Comparison of ENCODE assay signal across 8 cellular contexts in genomic region chr15:101295607-101296225, GRCh38. TPM values are rescaled to one million over a fixed set of nuclear protein-coding genes. Genes with fewer than 3 reads are reported as not detected.
DNase-seq lines count a peak whose midpoint lies in the region; ATAC-seq, FAIRE-seq and TF ChIP-seq lines count a peak whose summit lies in the region.

No MANE protein-coding gene starts in this region.

- H3K27ac ChIP-seq in CD4-positive, alpha-beta memory T cell (ENCODE audit: low read depth, low read length) = peak overlapping the region; percentile 94
- H3K27ac ChIP-seq in lung (ENCODE audit: low read depth in 1 of 2, low read length in 1 of 2) (peak overlapping the region; percentile 85 to 96), transverse colon (peak overlapping the region; percentile 92 to 99 (median 98))

- DNase-seq in CD4-positive, alpha-beta memory T cell = no peak
- peak; percentile 56 for DNase-seq in LoVo (ENCODE audit: low spot score)
- DNase-seq in bronchial epithelial cell (ENCODE audit: low read depth) = peak; percentile 29
- DNase-seq in lung (ENCODE audit: low spot score) = no peak
- DNase-seq in transverse colon = peak; percentile 51
- no peak for DNase-seq in NK-92 (lab: John Stamatoyannopoulos, UW; ENCODE audit: unreplicated experiment)
- no peak for DNase-seq in NCI-H1436 treated with DMSO at 0.1 percent for 48 hours (lab: John Stamatoyannopoulos, UW)

- CTCF ChIA-PET in CD4-positive, alpha-beta memory T cell (lab: Charles Lee; ENCODE audit: partially characterized antibody) = interaction anchor here (0.6 to 6.3 kb wide), 4 partner anchors 8 to 346 kb away, joined by 3 to 40 read pairs (median 9); no protein-coding TSS in a partner anchor

- no peaks in the 10 kb centered on the region for H3K9me3 Mint-ChIP-seq in CD4-positive, alpha-beta memory T cell

- H3K27ac Mint-ChIP-seq in CD4-positive, alpha-beta memory T cell = peak overlapping the region; percentile 89 to 99 (median 98)

- H3K36me3 ChIP-seq in CD4-positive, alpha-beta memory T cell (ENCODE audit: insufficient read depth, low read length) = peaks cover 6% of the 10 kb centered on the region
- no peaks in the 10 kb centered on the region for H3K36me3 ChIP-seq in bronchial epithelial cell (ENCODE audit: control insufficient read depth, insufficient read depth, low read length)
- H3K36me3 ChIP-seq in lung (ENCODE audit: control insufficient read depth in 2 of 2, insufficient read depth in 2 of 2, low read length in 2 of 2) = peaks cover 0 to 2% of the 10 kb centered on the region in 2 donors
- H3K36me3 ChIP-seq in transverse colon = peaks cover 0 to 4% (median 0%) of the 10 kb centered on the region in 4 donors

- in situ Hi-C loops in transverse colon (cut with MboI; ENCODE audit: low pct_ligation_motif_present in 1 of 4, low pct_unique_long_range_greater_than_20kb in 1 of 4, low sequenced_read_pairs in 3 of 4) = loop anchor here in 3 of 4 donors (5.0 to 10.0 kb wide), 2 partner anchors 347 to 349 kb away; no protein-coding TSS in a partner anchor

- H3K4me3 Mint-ChIP-seq in CD4-positive, alpha-beta memory T cell = peak overlapping the region; percentile 93 to 99 (median 96)

- no peak for TF ChIP-seq CTCF in bronchial epithelial cell (IDR thresholded peaks at IDR 0.05; ENCODE audit: insufficient read depth, low read length, severe bottlenecking)
- no peak for TF ChIP-seq CTCF in lung (IDR thresholded peaks at IDR 0.05; ENCODE audit: control extremely low read depth, extremely low read depth)
- TF ChIP-seq CTCF in transverse colon (IDR thresholded peaks at IDR 0.05) = no peak

- intact Hi-C loops in CD4-positive, alpha-beta memory T cell (cut with micrococcal nuclease) = loop anchor here (1.0 kb wide), 3 partner anchors 39 to 429 kb away; partner anchors contain the start of genes TARS3 and TM2D3
- intact Hi-C loops in transverse colon (cut with DNase I; ENCODE audit: low total_unique reads) = no loop called here

- WGBS in lung, 2 donors = 2 to 4% methylated on average over 22 of the region's 22 CpGs
- 6 to 7% methylated on average over 4 to 22 of the region's 22 CpGs for WGBS in transverse colon (ENCODE audit: low coverage in 1 of 2), 2 donors

- FAIRE-seq in bronchial epithelial cell (lab: Jason Lieb, UNC) = no peak

- no peak for TF ChIP-seq EP300 in transverse colon (IDR thresholded peaks at IDR 0.05; ENCODE audit: low read depth)

- no peaks in the 10 kb centered on the region for H3K27me3 ChIP-seq in CD4-positive, alpha-beta memory T cell (ENCODE audit: insufficient read depth, low read length)
- no peaks in the 10 kb centered on the region for H3K27me3 ChIP-seq in bronchial epithelial cell (ENCODE audit: control insufficient read depth, insufficient read depth, low read length)
- no peaks in the 10 kb centered on the region for H3K27me3 ChIP-seq in lung (ENCODE audit: control insufficient read depth, insufficient read depth)
- no peaks in the 10 kb centered on the region for H3K27me3 ChIP-seq in transverse colon

- H3K36me3 Mint-ChIP-seq in CD4-positive, alpha-beta memory T cell = peaks cover 0 to 31% of the 10 kb centered on the region in 2 donors

- H3K4me1 Mint-ChIP-seq in CD4-positive, alpha-beta memory T cell = peaks cover 23 to 51% (median 33%) of the 10 kb centered on the region in 4 donors

- POLR2A ChIA-PET in CD4-positive, alpha-beta memory T cell (lab: Charles Lee; ENCODE audit: partially characterized antibody) = interaction anchor here (0.6 to 5.6 kb wide), 18 partner anchors 7 to 946 kb away, joined by 3 to 56 read pairs (median 9); partner anchors contain the start of genes ASB7, CHSY1, LINS1 and SELENOS

- H3K27me3 Mint-ChIP-seq in CD4-positive, alpha-beta memory T cell = no peaks in the 10 kb centered on the region

- ATAC-seq in lung (ENCODE audit: insufficient read depth, low FRiP score) (peak; percentile 13), GM18907 (IDR thresholded peaks at IDR 0.05; ENCODE audit: unreplicated experiment) (no peak)

- no peak for TF ChIP-seq POLR2A in transverse colon (IDR thresholded peaks at IDR 0.05)

- H3K9me3 ChIP-seq in CD4-positive, alpha-beta memory T cell (ENCODE audit: control insufficient read depth in 1 of 2, low read length in 2 of 2) = no peaks in the 10 kb centered on the region
- H3K9me3 ChIP-seq in lung (ENCODE audit: control insufficient read depth in 2 of 2, insufficient read depth in 1 of 2, low read length in 1 of 2) (no peaks in the 10 kb centered on the region), transverse colon (no peaks in the 10 kb centered on the region)

- H3K4me1 ChIP-seq in CD4-positive, alpha-beta memory T cell (ENCODE audit: insufficient read depth, low read length) = peaks cover 41% of the 10 kb centered on the region
- peaks cover 1 to 12% of the 10 kb centered on the region in 2 donors for H3K4me1 ChIP-seq in lung (ENCODE audit: control insufficient read depth in 2 of 2, insufficient read depth in 2 of 2, low read length in 2 of 2)
- H3K4me1 ChIP-seq in transverse colon = peaks cover 12 to 44% (median 22%) of the 10 kb centered on the region in 4 donors

- peak overlapping the region; percentile 67 to 93 for H3K4me3 ChIP-seq in CD4-positive, alpha-beta memory T cell (ENCODE audit: low read length in 2 of 2)
- H3K4me3 ChIP-seq in bronchial epithelial cell (ENCODE audit: low read depth, low read length) (peak overlapping the region; percentile 95), lung (peak overlapping the region; percentile 90), transverse colon (peak overlapping the region; percentile 69 to 92 (median 85))

RNA-seq across cellular contexts. Expression of gene SNRPA1, which starts 0.7 kb away (rescaled TPM):
- total RNA-seq in CD4-positive, alpha-beta memory T cell = 100 to 1,000 TPM in 1 of 2 experiments, 10 to 100 TPM in 1; 90.5 to 100 TPM
- polyA plus RNA-seq in CD4-positive, alpha-beta memory T cell = 10 to 100 TPM; 76.6 to 82.0 TPM
- total RNA-seq in bronchial epithelial cell = 21.6 and 22.7 TPM in 2 replicates
- total RNA-seq in lung = 10 to 100 TPM; 34.5 to 46.7 TPM
- polyA plus RNA-seq in lung = 10 to 100 TPM; 55.8 to 57.7 TPM
- total RNA-seq in transverse colon = 10 to 100 TPM in 3 of 4 donors, 1 to 10 TPM in 1; 7.8 to 54.0 (median 25.8) TPM

RNA-seq across cellular contexts. Expression of gene SELENOS, which starts 18.4 kb away (rescaled TPM):
- total RNA-seq in CD4-positive, alpha-beta memory T cell = 10 to 100 TPM; 49.1 to 53.8 TPM
- 100 to 1,000 TPM in 1 of 2 donors, 10 to 100 TPM in 1; 69.8 to 112 TPM for polyA plus RNA-seq in CD4-positive, alpha-beta memory T cell
- total RNA-seq in bronchial epithelial cell = 143 and 162 TPM in 2 replicates
- 10 to 100 TPM; 41.7 to 84.1 TPM for total RNA-seq in lung
- 100 to 1,000 TPM in 1 of 2 donors, 10 to 100 TPM in 1; 79.8 to 158 TPM for polyA plus RNA-seq in lung
- 100 to 1,000 TPM in 3 of 4 donors, 10 to 100 TPM in 1; 24.9 to 128 (median 120) TPM for total RNA-seq in transverse colon

RNA-seq across cellular contexts. Expression of gene CHSY1, which starts 43.9 kb away (rescaled TPM):
- 10 to 100 TPM; 11.1 to 11.9 TPM for total RNA-seq in CD4-positive, alpha-beta memory T cell
- polyA plus RNA-seq in CD4-positive, alpha-beta memory T cell = 1 to 10 TPM in 1 of 2 donors, under 1 TPM in 1; 0.64 to 2.7 TPM
- total RNA-seq in bronchial epithelial cell (18.7 and 21.6 TPM in 2 replicates), lung (10 to 100 TPM; 33.0 to 52.2 TPM), transverse colon (10 to 100 TPM in 2 of 4 donors, 1 to 10 TPM in 2; 4.0 to 33.7 (median 11.8) TPM)
- polyA plus RNA-seq in lung = 10 to 100 TPM; 11.8 to 27.7 TPM

Comparison
In these comparisons a context has a peak if more than half of its experiments do, and no peak if none do; other contexts are left out.
1. DNase-seq: peak in LoVo (single experiment), bronchial epithelial cell (single experiment) and transverse colon (single experiment); none in CD4-positive, alpha-beta memory T cell (0 of 5), lung (single experiment), NK-92 (single experiment) and NCI-H1436 treated with DMSO at 0.1 percent for 48 hours (single experiment).
2. Peak in every context shown above with its lines, with median percentiles within 50 percentile points of each other: H3K27ac ChIP-seq and H3K4me3 ChIP-seq.